Comparison of ENCODE assay signal across 8 cellular contexts in the genomic region with DNA sequence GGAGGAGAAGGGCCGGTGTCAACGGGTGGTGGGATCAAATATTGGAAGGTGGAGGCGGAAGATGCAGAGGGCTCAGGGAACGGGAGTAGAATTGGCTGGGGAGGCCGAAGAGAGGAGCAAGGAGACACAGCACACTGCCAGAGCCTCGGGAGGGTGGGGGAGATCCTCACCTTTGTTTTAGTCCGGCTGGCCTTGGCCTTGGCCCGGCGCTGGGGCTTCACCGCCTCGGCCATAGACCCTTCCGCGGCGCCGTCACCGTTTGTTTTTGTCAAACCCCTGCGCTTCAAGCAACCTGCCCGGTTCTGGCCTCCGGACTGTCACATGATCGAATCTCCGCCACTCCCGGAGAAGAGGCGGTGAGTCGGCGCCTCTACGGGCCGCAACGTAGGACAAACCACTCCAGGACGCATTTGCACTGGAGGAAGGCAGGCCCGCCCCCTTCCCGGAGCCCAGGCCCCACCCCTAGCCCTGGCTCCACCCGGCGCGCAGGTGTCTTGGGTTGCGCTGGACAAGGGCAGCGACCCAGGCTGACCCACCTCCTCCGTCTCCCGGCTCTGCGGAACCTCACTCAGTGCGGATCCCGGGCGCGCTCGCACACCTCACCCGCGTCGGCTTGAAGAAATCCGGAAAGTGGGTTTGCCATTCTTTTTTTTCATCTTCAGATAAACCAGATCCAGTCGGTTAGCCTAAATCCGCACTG. TPM values are rescaled to one million over a fixed set of nuclear protein-coding genes. Genes with fewer than 3 reads are reported as not detected.
DNase-seq lines count a peak whose midpoint lies in the region; ATAC-seq and TF ChIP-seq lines count a peak whose summit lies in the region.

A gene with protein sequence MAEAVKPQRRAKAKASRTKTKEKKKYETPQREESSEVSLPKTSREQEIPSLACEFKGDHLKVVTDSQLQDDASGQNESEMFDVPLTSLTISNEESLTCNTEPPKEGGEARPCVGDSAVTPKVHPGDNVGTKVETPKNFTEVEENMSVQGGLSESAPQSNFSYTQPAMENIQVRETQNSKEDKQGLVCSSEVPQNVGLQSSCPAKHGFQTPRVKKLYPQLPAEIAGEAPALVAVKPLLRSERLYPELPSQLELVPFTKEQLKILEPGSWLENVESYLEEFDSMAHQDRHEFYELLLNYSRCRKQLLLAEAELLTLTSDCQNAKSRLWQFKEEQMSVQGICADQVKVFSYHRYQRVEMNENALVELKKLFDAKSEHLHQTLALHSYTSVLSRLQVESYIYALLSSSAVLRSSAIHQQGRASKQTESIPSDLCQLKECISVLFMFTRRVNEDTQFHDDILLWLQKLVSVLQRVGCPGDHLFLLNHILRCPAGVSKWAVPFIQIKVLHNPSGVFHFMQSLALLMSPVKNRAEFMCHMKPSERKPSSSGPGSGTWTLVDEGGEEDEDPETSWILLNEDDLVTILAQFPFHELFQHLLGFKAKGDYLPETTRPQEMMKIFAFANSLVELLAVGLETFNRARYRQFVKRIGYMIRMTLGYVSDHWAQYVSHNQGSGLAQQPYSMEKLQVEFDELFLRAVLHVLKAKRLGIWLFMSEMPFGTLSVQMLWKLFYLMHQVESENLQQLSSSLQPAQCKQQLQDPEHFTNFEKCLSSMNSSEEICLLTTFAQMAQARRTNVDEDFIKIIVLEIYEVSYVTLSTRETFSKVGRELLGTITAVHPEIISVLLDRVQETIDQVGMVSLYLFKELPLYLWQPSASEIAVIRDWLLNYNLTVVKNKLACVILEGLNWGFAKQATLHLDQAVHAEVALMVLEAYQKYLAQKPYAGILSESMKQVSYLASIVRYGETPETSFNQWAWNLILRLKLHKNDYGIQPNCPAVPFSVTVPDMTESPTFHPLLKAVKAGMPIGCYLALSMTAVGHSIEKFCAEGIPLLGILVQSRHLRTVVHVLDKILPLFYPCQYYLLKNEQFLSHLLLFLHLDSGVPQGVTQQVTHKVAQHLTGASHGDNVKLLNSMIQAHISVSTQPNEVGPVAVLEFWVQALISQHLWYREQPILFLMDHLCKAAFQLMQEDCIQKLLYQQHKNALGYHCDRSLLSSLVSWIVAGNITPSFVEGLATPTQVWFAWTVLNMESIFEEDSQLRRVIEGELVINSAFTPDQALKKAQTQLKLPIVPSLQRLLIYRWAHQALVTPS (N-terminal part only) (minus strand): TSS at position 323 of the 700 bp plus-strand sequence. CDS start 90 bp downstream, at position 233.

- TF ChIP-seq CTCF in psoas muscle (IDR thresholded peaks at IDR 0.05), result no peak

- H3K4me3 ChIP-seq in right cardiac atrium (ENCODE audit: low read length), result peak within 1 kb of the TSS; percentile 81
- H3K4me3 ChIP-seq in psoas muscle, result peak within 1 kb of the TSS; percentile 93
- peak within 1 kb of the TSS; percentile 85 for H3K4me3 ChIP-seq in urinary bladder (ENCODE audit: low read depth, low read length)

- peak; percentile 68 for DNase-seq in NCI-H187 treated with DMSO at 0.1 percent for 48 hours (lab: John Stamatoyannopoulos, UW)
- DNase-seq in anterior cingulate cortex (lab: John Stamatoyannopoulos, UW), result peak; percentile 65 to 98 (median 92)
- DNase-seq in right cardiac atrium, result peak; percentile 95 to 98 (median 97)
- DNase-seq in psoas muscle, result peak; percentile 95 to 96

- whole genome bisulfite sequencing in right cardiac atrium, result under 1% methylated on average over 50 of the region's 50 CpGs
- WGBS in psoas muscle, 3 donors, result 0 to 1% (median 1%) methylated on average over 49 to 50 of the region's 50 CpGs
- under 1% methylated on average over 50 of the region's 50 CpGs for WGBS in urinary bladder

- ATAC-seq in GM18505 (IDR thresholded peaks at IDR 0.05; ENCODE audit: unreplicated experiment) (peak; percentile 94), HG02970 (IDR thresholded peaks at IDR 0.05; ENCODE audit: low FRiP score, unreplicated experiment) (peak; percentile 98), right cardiac atrium (peak; percentile 99 to 100), psoas muscle (peak; percentile 99 to 100 (median 99))

- intact Hi-C loops in T-helper 2 cell treated with Interferon-gamma antibody and Interleukin-4, amounts not matched to agents 100 ng/mL and 5 ng/mL, for 36 hours (cut with micrococcal nuclease), result loop anchor here (1.0 to 2.0 kb wide), 4 partner anchors 32 to 300 kb away; no protein-coding TSS in a partner anchor
- intact Hi-C loops in right cardiac atrium (cut with DNase I) (no loop called here), psoas muscle (cut with DNase I) (loop anchor here (5.0 kb wide), 1 partner anchor 105 kb away; a partner anchor contains a TSS)

- H3K27me3 ChIP-seq in right cardiac atrium (ENCODE audit: control insufficient read depth, insufficient read depth) (no peaks in the 10 kb centered on the region), psoas muscle (ENCODE audit: insufficient read depth in 3 of 3, low read length in 2 of 3) (no peaks in the 10 kb centered on the region)

- TF ChIP-seq POLR2A in GM18505 (IDR thresholded peaks at IDR 0.05; ENCODE audit: borderline replicate concordance, extremely low read depth, insufficient read depth, insufficient read length), result peak; percentile 76

- peaks cover 0 to 10% of the 10 kb centered on the region in 2 donors for H3K36me3 ChIP-seq in psoas muscle (ENCODE audit: insufficient read depth in 1 of 2, low read depth in 1 of 2)
- no peaks in the 10 kb centered on the region for H3K36me3 ChIP-seq in urinary bladder (ENCODE audit: insufficient read depth)

- H3K27ac ChIP-seq in right cardiac atrium (ENCODE audit: low read length) (peak within 1 kb of the TSS; percentile 5), psoas muscle (peak within 1 kb of the TSS; percentile 88), urinary bladder (ENCODE audit: low read depth) (peak within 1 kb of the TSS; percentile 71)

- H3K9me3 ChIP-seq in right cardiac atrium (ENCODE audit: control insufficient read depth, low read length), result no peaks in the 10 kb centered on the region
- H3K9me3 ChIP-seq in psoas muscle, result no peaks in the 10 kb centered on the region

- H3K4me1 ChIP-seq in right cardiac atrium (ENCODE audit: control insufficient read depth, insufficient read depth, low read length), result no peaks in the 10 kb centered on the region
- H3K4me1 ChIP-seq in psoas muscle, result peaks cover 24% of the 10 kb centered on the region
- H3K4me1 ChIP-seq in urinary bladder (ENCODE audit: insufficient read depth), result peaks cover 2% of the 10 kb centered on the region

RNA-seq across cellular contexts. Expression of the gene that starts here (rescaled TPM):
- 21.3 and 22.5 TPM in 2 replicates for total RNA-seq in T-helper 2 cell treated with Interferon-gamma antibody and Interleukin-4, amounts not matched to agents 100 ng/mL and 5 ng/mL, for 36 hours
- total RNA-seq in right cardiac atrium (10 to 100 TPM; 19.5 to 22.0 (median 21.4) TPM), psoas muscle (10 to 100 TPM; 11.9 to 19.9 (median 16.0) TPM), urinary bladder (39.8 TPM)
- polyA plus RNA-seq in right cardiac atrium (8.2 TPM), psoas muscle (1 to 10 TPM; 4.4 to 5.8 (median 5.5) TPM), urinary bladder (6.8 TPM)

Comparison
In these comparisons a context has a peak if more than half of its experiments do, and no peak if none do; other contexts are left out.
1. Peak in every context shown above with its lines: DNase-seq, ATAC-seq, H3K4me3 ChIP-seq and H3K27ac ChIP-seq.
2. H3K27ac ChIP-seq: peak in every context shown above with its lines; median percentile 88 in psoas muscle; 71 in urinary bladder; 5 in right cardiac atrium.
3. intact Hi-C loops: an anchor here in T-helper 2 cell treated with Interferon-gamma antibody and Interleukin-4, amounts not matched to agents 100 ng/mL and 5 ng/mL, for 36 hours (1.0 to 2.0 kb wide) and psoas muscle (5.0 kb wide); none called in right cardiac atrium.